In the genomic region with DNA sequence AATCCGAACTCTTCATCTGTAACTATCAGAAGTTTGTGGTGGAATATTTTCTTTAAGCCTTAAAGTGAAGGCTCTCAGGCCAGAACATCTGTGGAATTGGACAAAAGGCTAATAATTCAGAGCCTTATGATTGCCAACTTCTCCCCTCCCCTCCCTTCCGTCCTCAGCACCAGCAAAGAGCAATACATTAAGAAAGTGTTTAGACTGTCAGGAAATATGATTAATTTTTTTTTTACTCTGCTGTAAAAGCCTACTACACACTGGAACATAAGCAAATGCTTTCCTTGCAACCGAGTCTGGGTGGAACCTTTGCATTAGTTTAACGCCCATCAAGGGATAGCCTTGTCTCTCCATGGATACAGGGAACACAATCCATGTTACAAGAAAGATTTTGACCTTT, we compare ENCODE assay signal across 21 cellular contexts.
DNase-seq lines count a peak whose midpoint lies in the region; ATAC-seq, FAIRE-seq and TF ChIP-seq lines count a peak whose summit lies in the region.
"Had no signal": no experiment of that assay in that cellular context is flagged by ENCODE, and none has a peak within 500 bp of the region (broad histone marks: within the 10 kb centered on the region; RNA-seq: fewer than 3 reads in every experiment).

No MANE protein-coding gene starts in this region.

- H3K27me3 ChIP-seq in astrocyte (ENCODE audit: insufficient read depth, low read length) (no peaks in the 10 kb centered on the region), gastrocnemius medialis (no peaks in the 10 kb centered on the region)
- H3K27me3 ChIP-seq: BLaER1, MG63, Peyer's patch, SJCRH30 had no signal

- H3K36me3 ChIP-seq in astrocyte (ENCODE audit: insufficient read depth, low read length) (no peaks in the 10 kb centered on the region), gastrocnemius medialis (no peaks in the 10 kb centered on the region)
- H3K36me3 ChIP-seq: BLaER1, MG63, Peyer's patch, SJCRH30 had no signal

- no peaks in the 10 kb centered on the region for H3K27me3 Mint-ChIP-seq in astrocyte (ENCODE audit: low read depth, unreplicated experiment)
- H3K27me3 Mint-ChIP-seq: CD4-positive, alpha-beta T cell had no signal

- H3K9me3 ChIP-seq in astrocyte (ENCODE audit: insufficient read depth, low read depth, low read length) (no peaks in the 10 kb centered on the region), gastrocnemius medialis (no peaks in the 10 kb centered on the region)
- H3K9me3 ChIP-seq: BLaER1, Peyer's patch, SJCRH30 had no signal

- TF ChIP-seq POLR2A in gastrocnemius medialis (IDR thresholded peaks at IDR 0.05), result no peak

- intact Hi-C loops in gastrocnemius medialis (cut with DNase I; ENCODE audit: low total_unique reads), result no loop called here

- no peaks in the 10 kb centered on the region for H3K79me2 ChIP-seq in astrocyte (ENCODE audit: insufficient read depth, low read length)

- DNase-seq in astrocyte (ENCODE audit: low read depth), result peak; percentile 50
- DNase-seq in fibroblast of the conjunctiva (ENCODE audit: low read depth), result peak; percentile 34
- DNase-seq in omental fat pad (ENCODE audit: low spot score), result no peak
- no peak for DNase-seq in stimulated activated CD4-positive, alpha-beta T cell treated with anti-CD3 and anti-CD28 coated beads, Interleukin-4, amount 100 ng/mL, for 4 hours
- DNase-seq in activated T-cell treated with anti-CD3 and anti-CD28 coated beads, Interleukin-2, amount 50 U/mL, for 1 hour, result no peak
- DNase-seq in gastrocnemius medialis, result no peak
- DNase-seq in epidermal melanocyte (ENCODE audit: insufficient read length, low spot score), result no peak
- DNase-seq: CD4-positive, alpha-beta T cell; COR-L47; DMS79; Kasumi-1; MG63; NCI-H1048; NCI-H146; NCI-H2029 treated with DMSO at 0.1 percent for 48 hours; NCI-H226; NCI-H510A treated with DMSO at 0.1 percent for 48 hours; NCI-H748 treated with DMSO at 0.1 percent for 48 hours; Peyer's patch; SJCRH30 had no signal

- H3K4me2 ChIP-seq in astrocyte (ENCODE audit: low read length), result no peak overlapping the region
- H3K4me2 ChIP-seq: BLaER1 had no signal

- H3K9me3 Mint-ChIP-seq in astrocyte (ENCODE audit: unreplicated experiment), result no peaks in the 10 kb centered on the region

- H3K4me1 Mint-ChIP-seq in astrocyte (ENCODE audit: low read depth, unreplicated experiment), result no peaks in the 10 kb centered on the region

- H4K20me1 ChIP-seq in astrocyte (ENCODE audit: insufficient read depth, low read length), result no peaks in the 10 kb centered on the region
- H4K20me1 ChIP-seq: BLaER1 had no signal

- in situ Hi-C loops in gastrocnemius medialis (cut with MboI; ENCODE audit: low sequenced_read_pairs in 4 of 4), result no loop called here

- no peaks in the 10 kb centered on the region for H3K36me3 Mint-ChIP-seq in astrocyte (ENCODE audit: low read depth, unreplicated experiment)

- H3K4me1 ChIP-seq in astrocyte (ENCODE audit: insufficient read depth, low read length) (no peaks in the 10 kb centered on the region), gastrocnemius medialis (peaks cover 0 to 6% of the 10 kb centered on the region in 2 donors)
- H3K4me1 ChIP-seq: BLaER1, Peyer's patch, SJCRH30 had no signal

- H3K4me3 ChIP-seq in astrocyte (ENCODE audit: insufficient read depth, low read depth, low read length), result no peak overlapping the region
- no peak overlapping the region for H3K4me3 ChIP-seq in gastrocnemius medialis
- H3K4me3 ChIP-seq: BLaER1, MG63, Peyer's patch, SJCRH30 had no signal

- TF ChIP-seq CTCF in astrocyte (IDR thresholded peaks at IDR 0.05; ENCODE audit: insufficient read depth, low read depth, low read length), result no peak
- TF ChIP-seq CTCF in omental fat pad (IDR thresholded peaks at IDR 0.05), result no peak
- TF ChIP-seq CTCF in gastrocnemius medialis (IDR thresholded peaks at IDR 0.05 in 4 of 5, conservative IDR thresholded peaks at IDR 0.05 in 1 of 5), result no peak

- no peak for FAIRE-seq in astrocyte (lab: Jason Lieb, UNC)

- no peak overlapping the region for H3K27ac Mint-ChIP-seq in astrocyte (ENCODE audit: unreplicated experiment)
- H3K27ac Mint-ChIP-seq: CD4-positive, alpha-beta T cell had no signal

- H3K27ac ChIP-seq in astrocyte (ENCODE audit: low read depth, low read length) (no peak overlapping the region), gastrocnemius medialis (no peak overlapping the region)
- H3K27ac ChIP-seq: BLaER1, Peyer's patch, SJCRH30 had no signal

- H3K4me3 Mint-ChIP-seq in astrocyte (ENCODE audit: unreplicated experiment), result no peak overlapping the region
- H3K4me3 Mint-ChIP-seq: CD4-positive, alpha-beta T cell had no signal

- no peak overlapping the region for H3K9ac ChIP-seq in astrocyte (ENCODE audit: low read length)
- H3K9ac ChIP-seq: BLaER1 had no signal

- peak; percentile 34 for ATAC-seq in omental fat pad (ENCODE audit: low FRiP score)
- ATAC-seq in gastrocnemius medialis, result no peak

- H2AFZ ChIP-seq in astrocyte (ENCODE audit: low read depth, low read length), result no peak overlapping the region

Comparison
In these comparisons a context has a peak if more than half of its experiments do, and no peak if none do; other contexts are left out.
1. DNase-seq: peak in astrocyte (single experiment) and fibroblast of the conjunctiva (single experiment); none in omental fat pad (single experiment), stimulated activated CD4-positive, alpha-beta T cell treated with anti-CD3 and anti-CD28 coated beads, Interleukin-4, amount 100 ng/mL, for 4 hours (0 of 2), activated T-cell treated with anti-CD3 and anti-CD28 coated beads, Interleukin-2, amount 50 U/mL, for 1 hour (single experiment), gastrocnemius medialis (0 of 2) and epidermal melanocyte (single experiment).